Comparison of ENCODE assay signal across 1 cellular context in genomic region chr14:75880512-75880911, GRCh38.
TF ChIP-seq lines count a peak whose summit lies in the region.

No MANE protein-coding gene starts in this region.

TF ChIP-seq in GM23338, 12 proteins besides CTCF, POLR2A, EP300 and RAD21 (continued from another document):
- TF ChIP-seq ZNF462 (CRISPR knock-in tag; IDR thresholded peaks at IDR 0.05) (no peak), NANOG (IDR thresholded peaks at IDR 0.05; ENCODE audit: borderline replicate concordance) (no peak), REST (IDR thresholded peaks at IDR 0.05; ENCODE audit: unreplicated experiment) (no peak), STAT1 (IDR thresholded peaks at IDR 0.05; ENCODE audit: unreplicated experiment) (no peak)
- TF ChIP-seq, protein P1, sequence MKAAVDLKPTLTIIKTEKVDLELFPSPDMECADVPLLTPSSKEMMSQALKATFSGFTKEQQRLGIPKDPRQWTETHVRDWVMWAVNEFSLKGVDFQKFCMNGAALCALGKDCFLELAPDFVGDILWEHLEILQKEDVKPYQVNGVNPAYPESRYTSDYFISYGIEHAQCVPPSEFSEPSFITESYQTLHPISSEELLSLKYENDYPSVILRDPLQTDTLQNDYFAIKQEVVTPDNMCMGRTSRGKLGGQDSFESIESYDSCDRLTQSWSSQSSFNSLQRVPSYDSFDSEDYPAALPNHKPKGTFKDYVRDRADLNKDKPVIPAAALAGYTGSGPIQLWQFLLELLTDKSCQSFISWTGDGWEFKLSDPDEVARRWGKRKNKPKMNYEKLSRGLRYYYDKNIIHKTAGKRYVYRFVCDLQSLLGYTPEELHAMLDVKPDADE (IDR thresholded peaks at IDR 0.05), result no peak
